In genomic region chr10:66917104-66917503, GRCh38 we compare ENCODE assay signal across 1 cellular context.
TF ChIP-seq lines count a peak whose summit lies in the region.

No MANE protein-coding gene starts in this region.

TF ChIP-seq in GM23338, 12 proteins besides CTCF, POLR2A, EP300 and RAD21 (continued from another document):
- TF ChIP-seq REST (IDR thresholded peaks at IDR 0.05; ENCODE audit: unreplicated experiment) (no peak), POLR2AphosphoS5 (IDR thresholded peaks at IDR 0.05; ENCODE audit: low read depth) (no peak), JUNB (IDR thresholded peaks at IDR 0.05; ENCODE audit: unreplicated experiment) (no peak), EZH2 (IDR thresholded peaks at IDR 0.05; ENCODE audit: low read depth, unreplicated experiment) (no peak), ZNF462 (CRISPR knock-in tag; IDR thresholded peaks at IDR 0.05) (no peak), NANOG (IDR thresholded peaks at IDR 0.05; ENCODE audit: borderline replicate concordance) (no peak)
TF ChIP-seq in GM23338: peak in this region for 0.
